ENCODE assay signal across 8 cellular contexts in genomic region chr6:33018904-33019303, GRCh38. TPM values are rescaled to one million over a fixed set of nuclear protein-coding genes. Genes with fewer than 3 reads are reported as not detected.
A peak's percentile ranks its signal among the peaks of the same experiment; 100 is the strongest.
DNase-seq lines count a peak whose midpoint lies in the region; ATAC-seq and TF ChIP-seq lines count a peak whose summit lies in the region.

No MANE protein-coding gene starts in this region.

- DNase-seq in Daoy (ENCODE audit: low read depth) = peak; percentile 72
- DNase-seq in OCI-M1 (lab: John Stamatoyannopoulos, UW) = peak; percentile 94
- DNase-seq in choroid plexus epithelial cell (ENCODE audit: low read depth) = peak; percentile 54
- peak; percentile 86 for DNase-seq in lung (ENCODE audit: low spot score)
- peak; percentile 28 for DNase-seq in superior temporal gyrus (ENCODE audit: extremely low spot score)
- DNase-seq in foreskin keratinocyte = no peak
- DNase-seq in NCI-H2081 (lab: John Stamatoyannopoulos, UW) = no peak

- H3K27me3 ChIP-seq in lung (ENCODE audit: control insufficient read depth, insufficient read depth) (no peaks in the 10 kb centered on the region), foreskin keratinocyte (peaks cover 75% of the 10 kb centered on the region)

- H3K27ac ChIP-seq in lung (ENCODE audit: low read depth in 1 of 2, low read length in 1 of 2) (peak overlapping the region in 1 of 2 donors; percentile 96), foreskin keratinocyte (no peak overlapping the region)

- H3K4me1 ChIP-seq in lung (ENCODE audit: control insufficient read depth in 2 of 2, insufficient read depth in 2 of 2, low read length in 2 of 2) (peaks cover 0 to 6% of the 10 kb centered on the region in 2 donors), foreskin keratinocyte (no peaks in the 10 kb centered on the region)

- WGBS in lung, 2 donors = 0 to 1% methylated on average over 6 of the region's 6 CpGs

- H3K9me3 ChIP-seq in lung (ENCODE audit: control insufficient read depth in 2 of 2, insufficient read depth in 1 of 2, low read length in 1 of 2) = no peaks in the 10 kb centered on the region

- H3K36me3 ChIP-seq in lung (ENCODE audit: control insufficient read depth in 2 of 2, insufficient read depth in 2 of 2, low read length in 2 of 2) = no peaks in the 10 kb centered on the region

- ATAC-seq in GM21786 (IDR thresholded peaks at IDR 0.05; ENCODE audit: unreplicated experiment) (peak; percentile 59), lung (ENCODE audit: insufficient read depth, low FRiP score) (peak; percentile 91), foreskin keratinocyte (no peak)

- TF ChIP-seq CTCF in choroid plexus epithelial cell (conservative IDR thresholded peaks at IDR 0.05; ENCODE audit: low read depth, low read length) (no peak), lung (IDR thresholded peaks at IDR 0.05; ENCODE audit: control extremely low read depth, extremely low read depth) (no peak), foreskin keratinocyte (conservative IDR thresholded peaks at IDR 0.05) (no peak)

- peak overlapping the region; percentile 13 for H3K4me3 ChIP-seq in choroid plexus epithelial cell (ENCODE audit: low read depth, low read length)
- no peak overlapping the region for H3K4me3 ChIP-seq in lung

RNA-seq across cellular contexts. Expression of gene HLA-DOA, which starts 9.5 kb away (rescaled TPM):
- total RNA-seq in Daoy (2014; rRNA removed; shearing (Covaris generic)) = 1.9 TPM in 1 of 2 replicates, not detected in the other
- total RNA-seq in lung (10 to 100 TPM; 20.7 to 26.4 TPM), foreskin keratinocyte (not detected in 2 replicates)
- polyA plus RNA-seq in lung (10 to 100 TPM in 1 of 2 donors, 1 to 10 TPM in 1; 4.6 to 12.8 TPM), foreskin keratinocyte (not detected in 2 replicates)

RNA-seq across cellular contexts. Expression of gene BRD2, which starts 50.5 kb away (rescaled TPM):
- total RNA-seq in Daoy (2014; rRNA removed; shearing (Covaris generic)) = 108 and 128 TPM in 2 replicates
- total RNA-seq in lung (100 to 1,000 TPM; 178 TPM), foreskin keratinocyte (134 and 136 TPM in 2 replicates)
- polyA plus RNA-seq in lung (100 to 1,000 TPM; 114 to 117 TPM), foreskin keratinocyte (77.9 and 79.2 TPM in 2 replicates)

RNA-seq across cellular contexts. Expression of gene HLA-DPA1, which starts 54.5 kb away (rescaled TPM):
- 4.2 and 13.8 TPM in 2 replicates for total RNA-seq in Daoy (2014; rRNA removed; shearing (Covaris generic))
- total RNA-seq in lung (100 to 1,000 TPM in 1 of 2 donors, 10 to 100 TPM in 1; 96.2 to 321 TPM), foreskin keratinocyte (0.46 TPM in 1 of 2 replicates, not detected in the other)
- polyA plus RNA-seq in lung (100 to 1,000 TPM; 105 to 184 TPM), foreskin keratinocyte (0.03 and 0.81 TPM in 2 replicates)

RNA-seq across cellular contexts. Expression of gene HLA-DPB1, which starts 56.9 kb away (rescaled TPM):
- 25.4 and 34.6 TPM in 2 replicates for total RNA-seq in Daoy (2014; rRNA removed; shearing (Covaris generic))
- total RNA-seq in lung (100 to 1,000 TPM in 1 of 2 donors, 10 to 100 TPM in 1; 69.8 to 235 TPM), foreskin keratinocyte (2.7 TPM in 1 of 2 replicates, not detected in the other)
- polyA plus RNA-seq in lung (100 to 1,000 TPM; 170 to 240 TPM), foreskin keratinocyte (3.7 TPM in 1 of 2 replicates, not detected in the other)

Comparison
In these comparisons a context has a peak if more than half of its experiments do, and no peak if none do; other contexts are left out.
1. DNase-seq: peak in Daoy (single experiment), OCI-M1 (single experiment), choroid plexus epithelial cell (single experiment), lung (single experiment) and superior temporal gyrus (single experiment); none in foreskin keratinocyte (0 of 2) and NCI-H2081 (0 of 2).